Comparison of ENCODE assay signal across 23 cellular contexts in genomic region chr20:24964518-24964838, GRCh38. TPM values are rescaled to one million over a fixed set of nuclear protein-coding genes. Genes with fewer than 3 reads are reported as not detected.
DNase-seq lines count a peak whose midpoint lies in the region; ATAC-seq, FAIRE-seq and TF ChIP-seq lines count a peak whose summit lies in the region.
"Had no signal": no experiment of that assay in that cellular context is flagged by ENCODE, and none has a peak within 500 bp of the region (broad histone marks: within the 10 kb centered on the region; RNA-seq: fewer than 3 reads in every experiment).

No MANE protein-coding gene starts in this region.

- peak overlapping the region in 1 of 2 donors; percentile 9 for H3K27ac Mint-ChIP-seq in stimulated activated naive CD8-positive, alpha-beta T cell treated with anti-CD3 and anti-CD28 coated beads, Interleukin-15, amount 100 ng/mL, for 72 hours
- peak overlapping the region; percentile 77 for H3K27ac Mint-ChIP-seq in activated CD8-positive, alpha-beta T cell treated with anti-CD3 and anti-CD28 coated beads for 36 hours

- H3K27ac ChIP-seq in temporal lobe (ENCODE audit: low read depth, low read length) (peak overlapping the region; percentile 41), upper lobe of right lung (no peak overlapping the region)
- H3K27ac ChIP-seq: brain microvascular endothelial cell, esophagus squamous epithelium, SJCRH30, suprapubic skin had no signal

- no peak for DNase-seq in stimulated activated naive CD8-positive, alpha-beta T cell treated with anti-CD3 and anti-CD28 coated beads, Interleukin-15, Interleukin-2, amounts not matched to agents 100 U/mL and 50 U/mL, for 24 hours
- no peak for DNase-seq in stimulated activated naive CD8-positive, alpha-beta T cell treated with anti-CD3 and anti-CD28 coated beads, Interleukin-15, amount 100 ng/mL, for 72 hours
- no peak for DNase-seq in activated CD8-positive, alpha-beta T cell treated with anti-CD3 and anti-CD28 coated beads for 36 hours
- no peak for DNase-seq in left cardiac atrium
- no peak for DNase-seq in upper lobe of right lung
- no peak for DNase-seq in GM19240 (ENCODE audit: insufficient read length, low spot score)
- DNase-seq: activated CD4-positive, alpha-beta T cell treated with anti-CD3 and anti-CD28 coated beads, Interleukin-2, amount 50 U/mL, for 4 hours; brain microvascular endothelial cell; esophagus squamous epithelium; GDM1; heart right ventricle; islet precursor cell; Karpas-422; mammary epithelial cell; NCI-H1417; NCI-H345; SJCRH30; T1000 had no signal

- H3K4me3 Mint-ChIP-seq in stimulated activated naive CD8-positive, alpha-beta T cell treated with anti-CD3 and anti-CD28 coated beads, Interleukin-15, amount 100 ng/mL, for 72 hours, result no peak overlapping the region
- no peak overlapping the region for H3K4me3 Mint-ChIP-seq in activated CD8-positive, alpha-beta T cell treated with anti-CD3 and anti-CD28 coated beads for 36 hours

- intact Hi-C loops in activated CD8-positive, alpha-beta T cell treated with anti-CD3 and anti-CD28 coated beads for 36 hours (cut with micrococcal nuclease), result no loop called here
- intact Hi-C loops in left cardiac atrium (cut with DNase I), result no loop called here
- intact Hi-C loops in upper lobe of right lung (cut with DNase I), result no loop called here

- POLR2A ChIA-PET in activated CD8-positive, alpha-beta T cell treated with anti-CD3 and anti-CD28 coated beads for 36 hours (lab: Charles Lee), result interaction anchor here (1.5 to 2.0 kb wide), 3 partner anchors 10 to 22 kb away, joined by 5 to 6 read pairs (median 5); no protein-coding TSS in a partner anchor

- FAIRE-seq in islet of Langerhans (lab: Jason Lieb, UNC), result peak; percentile 93

- H3K4me1 ChIP-seq in upper lobe of right lung, result no peaks in the 10 kb centered on the region
- H3K4me1 ChIP-seq: heart right ventricle, SJCRH30, suprapubic skin had no signal

- ATAC-seq in stimulated activated naive CD8-positive, alpha-beta T cell treated with anti-CD3 and anti-CD28 coated beads, Interleukin-15, Interleukin-2, amounts not matched to agents 100 U/mL and 50 U/mL, for 24 hours, result peak; percentile 67
- ATAC-seq in stimulated activated naive CD8-positive, alpha-beta T cell treated with anti-CD3 and anti-CD28 coated beads, Interleukin-15, amount 100 ng/mL, for 72 hours, result no peak
- ATAC-seq in activated CD8-positive, alpha-beta T cell treated with anti-CD3 and anti-CD28 coated beads for 36 hours, result peak; percentile 3
- ATAC-seq in left cardiac atrium (no peak), upper lobe of right lung (no peak)
- ATAC-seq: heart right ventricle had no signal

- peaks cover 43% of the 10 kb centered on the region for H3K4me1 Mint-ChIP-seq in stimulated activated naive CD8-positive, alpha-beta T cell treated with anti-CD3 and anti-CD28 coated beads, Interleukin-15, amount 100 ng/mL, for 72 hours
- peaks cover 40% of the 10 kb centered on the region for H3K4me1 Mint-ChIP-seq in activated CD8-positive, alpha-beta T cell treated with anti-CD3 and anti-CD28 coated beads for 36 hours (ENCODE audit: low read depth)

- TF ChIP-seq CTCF in activated CD8-positive, alpha-beta T cell treated with anti-CD3 and anti-CD28 coated beads for 36 hours (IDR thresholded peaks at IDR 0.05), result no peak
- no peak for TF ChIP-seq CTCF in upper lobe of right lung (IDR thresholded peaks at IDR 0.05)

- CTCF ChIA-PET in activated CD8-positive, alpha-beta T cell treated with anti-CD3 and anti-CD28 coated beads for 36 hours (lab: Charles Lee), result interaction anchor here (1.4 kb wide), 1 partner anchor 9 kb away, joined by 6 read pairs; no protein-coding TSS in a partner anchor

- H3K36me3 Mint-ChIP-seq in activated CD8-positive, alpha-beta T cell treated with anti-CD3 and anti-CD28 coated beads for 36 hours (ENCODE audit: low read depth), result peaks cover 71% of the 10 kb centered on the region

- H3K9me3 Mint-ChIP-seq in stimulated activated naive CD8-positive, alpha-beta T cell treated with anti-CD3 and anti-CD28 coated beads, Interleukin-15, amount 100 ng/mL, for 72 hours, result no peaks in the 10 kb centered on the region
- H3K9me3 Mint-ChIP-seq in activated CD8-positive, alpha-beta T cell treated with anti-CD3 and anti-CD28 coated beads for 36 hours, result no peaks in the 10 kb centered on the region

- no peaks in the 10 kb centered on the region for H3K9me3 ChIP-seq in upper lobe of right lung
- H3K9me3 ChIP-seq: esophagus squamous epithelium, heart right ventricle, SJCRH30, suprapubic skin had no signal

- peaks cover 91% of the 10 kb centered on the region for H3K36me3 ChIP-seq in upper lobe of right lung

- H3K27me3 ChIP-seq in upper lobe of right lung, result no peaks in the 10 kb centered on the region
- H3K27me3 ChIP-seq: brain microvascular endothelial cell, dorsolateral prefrontal cortex, esophagus squamous epithelium, heart right ventricle, SJCRH30, suprapubic skin had no signal

- no peak overlapping the region for H3K4me3 ChIP-seq in upper lobe of right lung
- H3K4me3 ChIP-seq: esophagus squamous epithelium, heart right ventricle, SJCRH30, suprapubic skin had no signal

- H3K27me3 Mint-ChIP-seq in stimulated activated naive CD8-positive, alpha-beta T cell treated with anti-CD3 and anti-CD28 coated beads, Interleukin-15, amount 100 ng/mL, for 72 hours, result no peaks in the 10 kb centered on the region
- H3K27me3 Mint-ChIP-seq in activated CD8-positive, alpha-beta T cell treated with anti-CD3 and anti-CD28 coated beads for 36 hours, result no peaks in the 10 kb centered on the region

RNA-seq across cellular contexts. Expression of gene CST7, which starts 15.4 kb away (rescaled TPM):
- 10 to 100 TPM; 48.5 to 49.3 TPM for total RNA-seq in activated CD8-positive, alpha-beta T cell treated with anti-CD3 and anti-CD28 coated beads for 36 hours
- 0.25 TPM for total RNA-seq in temporal lobe
- 1 to 10 TPM; 1.7 to 2.7 TPM for total RNA-seq in left cardiac atrium
- total RNA-seq in upper lobe of right lung, result 9.6 TPM
- total RNA-seq: mammary epithelial cell, OCI-LY7, SJCRH30 had no signal

RNA-seq across cellular contexts. Expression of gene APMAP, which starts 28.1 kb away (rescaled TPM):
- 10 to 100 TPM; 36.7 to 40.0 TPM for total RNA-seq in activated CD8-positive, alpha-beta T cell treated with anti-CD3 and anti-CD28 coated beads for 36 hours
- 55.3 TPM for total RNA-seq in temporal lobe
- 10 to 100 TPM; 47.0 to 52.2 TPM for total RNA-seq in left cardiac atrium
- 73.5 TPM for total RNA-seq in upper lobe of right lung

Comparison
In these comparisons a context has a peak if more than half of its experiments do, and no peak if none do; other contexts are left out.
1. ATAC-seq: peak in stimulated activated naive CD8-positive, alpha-beta T cell treated with anti-CD3 and anti-CD28 coated beads, Interleukin-15, Interleukin-2, amounts not matched to agents 100 U/mL and 50 U/mL, for 24 hours (single experiment) and activated CD8-positive, alpha-beta T cell treated with anti-CD3 and anti-CD28 coated beads for 36 hours (single experiment); none in stimulated activated naive CD8-positive, alpha-beta T cell treated with anti-CD3 and anti-CD28 coated beads, Interleukin-15, amount 100 ng/mL, for 72 hours (single experiment), left cardiac atrium (0 of 2) and upper lobe of right lung (single experiment).